ENCODE assay signal across 20 cellular contexts in genomic region chr7:55432506-55432905, GRCh38.
"Had no signal": no experiment of that assay in that cellular context is flagged by ENCODE, and none has a peak within 500 bp of the region (broad histone marks: within the 10 kb centered on the region; RNA-seq: fewer than 3 reads in every experiment).

No MANE protein-coding gene starts in this region.

- H3K27me3 ChIP-seq: breast epithelium, foreskin keratinocyte, left lung, ovary, right atrium auricular region, spleen, thyroid gland had no signal

- H3K4me1 Mint-ChIP-seq: activated B cell treated with CpG ODN at 0.5 μM for 24 hours had no signal

- H3K9me3 ChIP-seq: breast epithelium, left lung, ovary, psoas muscle, right atrium auricular region, spleen, thyroid gland had no signal

- H3K27ac Mint-ChIP-seq: activated B cell treated with CpG ODN at 0.5 μM for 24 hours; activated naive CD8-positive, alpha-beta T cell treated with anti-CD3 and anti-CD28 coated beads for 36 hours; dendritic cell treated with granulocyte-macrophage colony-stimulating factor and Interleukin-4, amounts not matched to agents 40 ng/mL and 50 ng/mL, for 4 days had no signal

- H3K9me3 Mint-ChIP-seq: activated B cell treated with CpG ODN at 0.5 μM for 24 hours; activated naive CD8-positive, alpha-beta T cell treated with anti-CD3 and anti-CD28 coated beads for 36 hours; dendritic cell treated with granulocyte-macrophage colony-stimulating factor and Interleukin-4, amounts not matched to agents 40 ng/mL and 50 ng/mL, for 4 days; naive thymus-derived CD8-positive, alpha-beta T cell had no signal

- DNase-seq: activated B cell treated with CpG ODN at 0.5 μM for 24 hours; activated naive CD4-positive, alpha-beta T cell treated with Interleukin-2 at 50 U/mL for 16 hours; activated naive CD8-positive, alpha-beta T cell treated with anti-CD3 and anti-CD28 coated beads for 36 hours; activated T-cell treated with anti-CD3 and anti-CD28 coated beads, Interleukin-2, amount 50 U/mL, for 1 hour; cerebellar nuclear complex; effector CD4-positive, alpha-beta T cell; left lung; ovary; psoas muscle; spleen; stimulated activated CD4-positive, alpha-beta T cell treated with anti-CD3 and anti-CD28 coated beads, Interleukin-4, amount 100 ng/mL, for 1 hour; stimulated activated naive CD4-positive, alpha-beta T cell treated with Interleukin-2 at 50 U/mL for 16 hours; T-helper 9 cell; thyroid gland had no signal

- H3K4me1 ChIP-seq: breast epithelium, foreskin keratinocyte, left lung, psoas muscle, right atrium auricular region, thyroid gland had no signal

- H3K4me3 ChIP-seq: breast epithelium, left lung, lung, ovary, psoas muscle, right atrium auricular region, spleen, thyroid gland had no signal

- H3K27me3 Mint-ChIP-seq: activated B cell treated with CpG ODN at 0.5 μM for 24 hours; activated naive CD8-positive, alpha-beta T cell treated with anti-CD3 and anti-CD28 coated beads for 36 hours; dendritic cell treated with granulocyte-macrophage colony-stimulating factor and Interleukin-4, amounts not matched to agents 40 ng/mL and 50 ng/mL, for 4 days; naive thymus-derived CD8-positive, alpha-beta T cell had no signal

- H3K27ac ChIP-seq: breast epithelium, foreskin keratinocyte, left lung, ovary, psoas muscle, right atrium auricular region, spleen, thyroid gland had no signal

- H3K36me3 ChIP-seq: breast epithelium, ovary, right atrium auricular region had no signal

- H3K4me3 Mint-ChIP-seq: activated B cell treated with CpG ODN at 0.5 μM for 24 hours; activated naive CD8-positive, alpha-beta T cell treated with anti-CD3 and anti-CD28 coated beads for 36 hours; dendritic cell treated with granulocyte-macrophage colony-stimulating factor and Interleukin-4, amounts not matched to agents 40 ng/mL and 50 ng/mL, for 4 days; naive thymus-derived CD8-positive, alpha-beta T cell had no signal
